ENCODE assay signal across 26 cellular contexts in genomic region chr21:25752389-25752788, GRCh38.
"Had no signal": no experiment of that assay in that cellular context is flagged by ENCODE, and none has a peak within 500 bp of the region (broad histone marks: within the 10 kb centered on the region; RNA-seq: fewer than 3 reads in every experiment).

No MANE protein-coding gene starts in this region.

- H3K27ac Mint-ChIP-seq: activated CD4-positive, alpha-beta memory T cell treated with anti-CD3 and anti-CD28 coated beads for 36 hours; activated CD4-positive, alpha-beta T cell treated with anti-CD3 and anti-CD28 coated beads, Interleukin-2, amount 10 ng/mL, durations not matched to agents 7 days and 5 days; activated naive CD4-positive, alpha-beta T cell treated with anti-CD3 and anti-CD28 coated beads, Interleukin-2, amount 50 U/mL, for 24 hours; activated T-helper 1 cell treated with anti-CD3 and anti-CD28 coated beads, Interleukin-12 subunit alpha, Interleukin-12 subunit beta, Interleukin-2, Interleukin-4 antibody, amounts not matched to agents 30 ng/mL and 10 ng/mL and 1 ng/mL, durations not matched to agents 14 hours and 24 hours and 36 hours had no signal

- H3K27ac ChIP-seq: ascending aorta, body of pancreas, SJSA1, VCaP had no signal

- H3K27me3 ChIP-seq: ascending aorta, body of pancreas, SJSA1 had no signal

- H3K9me3 ChIP-seq: ascending aorta, body of pancreas, SJSA1 had no signal

- H3K4me1 ChIP-seq: body of pancreas, SJSA1 had no signal

- H3K27me3 Mint-ChIP-seq: activated CD4-positive, alpha-beta memory T cell treated with anti-CD3 and anti-CD28 coated beads for 36 hours; activated CD4-positive, alpha-beta T cell treated with anti-CD3 and anti-CD28 coated beads, Interleukin-2, amount 10 ng/mL, durations not matched to agents 7 days and 5 days; activated naive CD4-positive, alpha-beta T cell treated with anti-CD3 and anti-CD28 coated beads, Interleukin-2, amount 50 U/mL, for 24 hours; central memory CD8-positive, alpha-beta T cell had no signal

- H3K9me3 Mint-ChIP-seq: activated CD4-positive, alpha-beta memory T cell treated with anti-CD3 and anti-CD28 coated beads for 36 hours; activated CD4-positive, alpha-beta T cell treated with anti-CD3 and anti-CD28 coated beads, Interleukin-2, amount 10 ng/mL, durations not matched to agents 7 days and 5 days; activated naive CD4-positive, alpha-beta T cell treated with anti-CD3 and anti-CD28 coated beads, Interleukin-2, amount 50 U/mL, for 24 hours; activated T-helper 1 cell treated with anti-CD3 and anti-CD28 coated beads, Interleukin-12 subunit alpha, Interleukin-12 subunit beta, Interleukin-2, Interleukin-4 antibody, amounts not matched to agents 30 ng/mL and 10 ng/mL and 1 ng/mL, durations not matched to agents 14 hours and 24 hours and 36 hours; central memory CD8-positive, alpha-beta T cell had no signal

- H3K4me3 ChIP-seq: ascending aorta, body of pancreas, K562, SJSA1 had no signal

- DNase-seq: activated CD4-positive, alpha-beta memory T cell treated with anti-CD3 and anti-CD28 coated beads for 36 hours; activated CD4-positive, alpha-beta T cell treated with anti-CD3 and anti-CD28 coated beads, Interleukin-2, amount 10 ng/mL, durations not matched to agents 7 days and 5 days; activated CD4-positive, CD25-positive, alpha-beta regulatory T cell; activated CD8-positive, alpha-beta memory T cell treated with anti-CD3 and anti-CD28 coated beads for 24 hours; activated effector memory CD4-positive, alpha-beta T cell treated with Interleukin-2 at 50 U/mL for 16 hours; activated naive CD4-positive, alpha-beta T cell; amniotic stem cell; body of pancreas; Kasumi-1; NCI-H1092; NCI-H1417 treated with DMSO at 0.1 percent for 48 hours; NCI-H1694; NCI-H2029; NCI-H345; NCI-H510A; NCI-H526 treated with DMSO at 0.1 percent for 48 hours; NK-92 treated with Interleukin-12 subunit alpha and Interleukin-12 subunit beta, amount 100 ng/mL, for 24 hours; SHP77; T-helper 2 cell had no signal

- H3K4me3 Mint-ChIP-seq: activated CD4-positive, alpha-beta memory T cell treated with anti-CD3 and anti-CD28 coated beads for 36 hours; activated CD4-positive, alpha-beta T cell treated with anti-CD3 and anti-CD28 coated beads, Interleukin-2, amount 10 ng/mL, durations not matched to agents 7 days and 5 days; activated naive CD4-positive, alpha-beta T cell treated with anti-CD3 and anti-CD28 coated beads, Interleukin-2, amount 50 U/mL, for 24 hours; activated T-helper 1 cell treated with anti-CD3 and anti-CD28 coated beads, Interleukin-12 subunit alpha, Interleukin-12 subunit beta, Interleukin-2, Interleukin-4 antibody, amounts not matched to agents 30 ng/mL and 10 ng/mL and 1 ng/mL, durations not matched to agents 14 hours and 24 hours and 36 hours; central memory CD8-positive, alpha-beta T cell had no signal
